In the genomic region with DNA sequence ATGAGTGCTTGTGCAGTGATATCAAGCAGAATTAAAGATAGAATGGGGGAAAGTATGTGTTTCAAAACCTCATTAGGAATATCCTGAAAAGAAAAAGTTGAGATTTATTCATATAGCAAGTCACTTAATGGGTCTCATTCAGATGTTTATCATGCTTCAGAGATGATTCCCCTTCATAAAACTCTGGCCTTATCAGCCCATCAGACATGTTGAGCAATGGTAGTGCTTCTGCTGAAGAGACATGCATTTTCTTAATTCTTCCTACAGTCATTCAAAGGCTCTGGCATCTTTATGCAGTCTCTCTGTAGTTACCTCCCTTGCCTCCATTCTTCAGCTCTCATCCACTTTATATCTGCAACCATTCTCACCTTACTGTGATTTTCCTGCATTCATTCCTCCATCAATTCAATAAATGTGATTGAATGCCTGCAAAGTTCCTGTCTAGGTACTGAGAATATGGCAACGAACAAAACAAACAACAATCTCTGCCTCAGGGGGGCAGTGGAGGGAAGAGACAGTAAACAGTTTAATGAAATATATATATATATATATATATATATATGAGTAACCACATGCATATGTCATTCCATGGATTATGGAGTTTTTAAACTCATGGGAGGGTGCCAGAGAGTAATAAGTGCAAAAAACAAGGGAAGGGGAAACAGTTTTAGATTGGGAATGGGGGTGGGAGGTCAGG, we compare ENCODE assay signal across 19 cellular contexts.
DNase-seq lines count a peak whose midpoint lies in the region; ATAC-seq and TF ChIP-seq lines count a peak whose summit lies in the region.
"Had no signal": no experiment of that assay in that cellular context is flagged by ENCODE, and none has a peak within 500 bp of the region (broad histone marks: within the 10 kb centered on the region; RNA-seq: fewer than 3 reads in every experiment).

No MANE protein-coding gene starts in this region.

- peak overlapping the region; percentile 29 for H3K4me2 ChIP-seq in smooth muscle cell

- H3K4me1 Mint-ChIP-seq in activated CD8-positive, alpha-beta T cell treated with anti-CD3 and anti-CD28 coated beads for 36 hours (ENCODE audit: low read depth) = no peaks in the 10 kb centered on the region
- no peaks in the 10 kb centered on the region for H3K4me1 Mint-ChIP-seq in activated CD8-positive, alpha-beta T cell treated with anti-CD3 and anti-CD28 coated beads, Interleukin-2, amount 10 ng/mL, durations not matched to agents 7 days and 5 days (ENCODE audit: low read depth)
- peaks cover 13% of the 10 kb centered on the region for H3K4me1 Mint-ChIP-seq in endodermal cell
- H3K4me1 Mint-ChIP-seq: activated naive CD4-positive, alpha-beta T cell treated with anti-CD3 and anti-CD28 coated beads, Interleukin-2, amount 50 U/mL, for 24 hours; immature natural killer cell; mesothelial cell of epicardium had no signal

- 71% methylated on average over 1 of the region's 1 CpG; no CpG with 5 or more reads in 1 of the 2 experiments for WGBS in endodermal cell (ENCODE audit: insufficient coverage in 1 of 2, insufficient read length in 1 of 2), 2 experiments
- WGBS in smooth muscle cell (ENCODE audit: low lambda C conversion rate) = 73% methylated on average over 1 of the region's 1 CpG

- no peaks in the 10 kb centered on the region for H3K27me3 Mint-ChIP-seq in activated CD8-positive, alpha-beta T cell treated with anti-CD3 and anti-CD28 coated beads for 36 hours
- no peaks in the 10 kb centered on the region for H3K27me3 Mint-ChIP-seq in activated CD8-positive, alpha-beta T cell treated with anti-CD3 and anti-CD28 coated beads, Interleukin-2, amount 10 ng/mL, durations not matched to agents 7 days and 5 days (ENCODE audit: low read depth)
- H3K27me3 Mint-ChIP-seq in endodermal cell (ENCODE audit: insufficient read depth) = no peaks in the 10 kb centered on the region
- H3K27me3 Mint-ChIP-seq: activated naive CD4-positive, alpha-beta T cell treated with anti-CD3 and anti-CD28 coated beads, Interleukin-2, amount 50 U/mL, for 24 hours had no signal

- H3K4me1 ChIP-seq in endodermal cell (ENCODE audit: control insufficient read depth, insufficient read depth, low read length) (peaks cover 8% of the 10 kb centered on the region), smooth muscle cell (ENCODE audit: low read depth) (no peaks in the 10 kb centered on the region)
- H3K4me1 ChIP-seq: esophagus squamous epithelium, SJSA1, tibial nerve had no signal

- H3K27ac ChIP-seq in endodermal cell (ENCODE audit: low read depth, low read length) (no peak overlapping the region), smooth muscle cell (ENCODE audit: low read depth) (no peak overlapping the region)
- H3K27ac ChIP-seq: esophagus squamous epithelium, SJSA1, tibial nerve had no signal

- H3K27ac Mint-ChIP-seq in activated CD8-positive, alpha-beta T cell treated with anti-CD3 and anti-CD28 coated beads for 36 hours = no peak overlapping the region
- no peak overlapping the region for H3K27ac Mint-ChIP-seq in activated CD8-positive, alpha-beta T cell treated with anti-CD3 and anti-CD28 coated beads, Interleukin-2, amount 10 ng/mL, durations not matched to agents 7 days and 5 days
- H3K27ac Mint-ChIP-seq in endodermal cell = no peak overlapping the region
- H3K27ac Mint-ChIP-seq: activated naive CD4-positive, alpha-beta T cell treated with anti-CD3 and anti-CD28 coated beads, Interleukin-2, amount 50 U/mL, for 24 hours; immature natural killer cell; mesothelial cell of epicardium; WTC11 had no signal

- POLR2A ChIA-PET in activated CD8-positive, alpha-beta T cell treated with anti-CD3 and anti-CD28 coated beads for 36 hours (lab: Charles Lee) = no interaction called here
- POLR2A ChIA-PET in activated CD8-positive, alpha-beta T cell treated with anti-CD3 and anti-CD28 coated beads, Interleukin-2, amount 10 ng/mL, durations not matched to agents 7 days and 5 days (lab: Charles Lee) = no interaction called here

- no peak for TF ChIP-seq CTCF in activated CD8-positive, alpha-beta T cell treated with anti-CD3 and anti-CD28 coated beads for 36 hours (IDR thresholded peaks at IDR 0.05)
- TF ChIP-seq CTCF in endodermal cell (conservative IDR thresholded peaks at IDR 0.05) (peak; percentile 20), smooth muscle cell (IDR thresholded peaks at IDR 0.05; ENCODE audit: borderline replicate concordance, insufficient read depth, poor library complexity, severe bottlenecking) (peak; percentile 9)

- H3K9me3 ChIP-seq in endodermal cell (ENCODE audit: control insufficient read depth, low read length) (no peaks in the 10 kb centered on the region), smooth muscle cell (replicated peaks; ENCODE audit: low read depth) (no peaks in the 10 kb centered on the region)
- H3K9me3 ChIP-seq: esophagus squamous epithelium, SJSA1, tibial nerve had no signal

- no peaks in the 10 kb centered on the region for H3K79me2 ChIP-seq in smooth muscle cell (ENCODE audit: low read depth)

- H3K36me3 ChIP-seq in endodermal cell (ENCODE audit: control insufficient read depth, insufficient read depth, low read length) (no peaks in the 10 kb centered on the region), smooth muscle cell (ENCODE audit: low read depth) (no peaks in the 10 kb centered on the region)
- H3K36me3 ChIP-seq: esophagus squamous epithelium, SJSA1, tibial nerve had no signal

- H3F3A ChIP-seq in smooth muscle cell (ENCODE audit: low read depth) = no peaks in the 10 kb centered on the region

- intact Hi-C loops in activated CD8-positive, alpha-beta T cell treated with anti-CD3 and anti-CD28 coated beads for 36 hours (cut with micrococcal nuclease) = no loop called here

- DNase-seq in activated CD8-positive, alpha-beta T cell treated with anti-CD3 and anti-CD28 coated beads for 36 hours = peak; percentile 8
- DNase-seq in activated CD8-positive, alpha-beta T cell treated with anti-CD3 and anti-CD28 coated beads, Interleukin-2, amount 10 ng/mL, durations not matched to agents 7 days and 5 days = no peak
- peak; percentile 6 for DNase-seq in OCI-M1 (lab: John Stamatoyannopoulos, UW)
- DNase-seq in endodermal cell = no peak
- no peak for DNase-seq in smooth muscle cell (lab: John Stamatoyannopoulos, UW; ENCODE audit: unreplicated experiment)
- DNase-seq: DMS153, esophagus squamous epithelium, immature natural killer cell, Kasumi-1, NCI-H2081 had no signal

- no peaks in the 10 kb centered on the region for H4K20me1 ChIP-seq in smooth muscle cell (ENCODE audit: low read depth)

- H3K36me3 Mint-ChIP-seq in activated CD8-positive, alpha-beta T cell treated with anti-CD3 and anti-CD28 coated beads for 36 hours (ENCODE audit: low read depth) = no peaks in the 10 kb centered on the region
- H3K36me3 Mint-ChIP-seq in activated CD8-positive, alpha-beta T cell treated with anti-CD3 and anti-CD28 coated beads, Interleukin-2, amount 10 ng/mL, durations not matched to agents 7 days and 5 days (ENCODE audit: low read depth) = no peaks in the 10 kb centered on the region
- H3K36me3 Mint-ChIP-seq in endodermal cell (ENCODE audit: low read depth) = no peaks in the 10 kb centered on the region
- H3K36me3 Mint-ChIP-seq: activated naive CD4-positive, alpha-beta T cell treated with anti-CD3 and anti-CD28 coated beads, Interleukin-2, amount 50 U/mL, for 24 hours; immature natural killer cell; mesothelial cell of epicardium; WTC11 had no signal

- no peaks in the 10 kb centered on the region for H3K9me3 Mint-ChIP-seq in activated CD8-positive, alpha-beta T cell treated with anti-CD3 and anti-CD28 coated beads for 36 hours
- H3K9me3 Mint-ChIP-seq in activated CD8-positive, alpha-beta T cell treated with anti-CD3 and anti-CD28 coated beads, Interleukin-2, amount 10 ng/mL, durations not matched to agents 7 days and 5 days (ENCODE audit: insufficient read depth) = no peaks in the 10 kb centered on the region
- H3K9me3 Mint-ChIP-seq in endodermal cell = no peaks in the 10 kb centered on the region
- H3K9me3 Mint-ChIP-seq: activated naive CD4-positive, alpha-beta T cell treated with anti-CD3 and anti-CD28 coated beads, Interleukin-2, amount 50 U/mL, for 24 hours; immature natural killer cell; mesothelial cell of epicardium; WTC11 had no signal

- no peak for ATAC-seq in activated CD8-positive, alpha-beta T cell treated with anti-CD3 and anti-CD28 coated beads for 36 hours
- no peak for ATAC-seq in activated CD8-positive, alpha-beta T cell treated with anti-CD3 and anti-CD28 coated beads, Interleukin-2, amount 10 ng/mL, durations not matched to agents 7 days and 5 days
- ATAC-seq in GM18907 (IDR thresholded peaks at IDR 0.05; ENCODE audit: unreplicated experiment) (no peak), GM21447 (IDR thresholded peaks at IDR 0.05; ENCODE audit: unreplicated experiment) (no peak), HG03432 (IDR thresholded peaks at IDR 0.05; ENCODE audit: unreplicated experiment) (no peak)
- ATAC-seq: GM12878 had no signal

- no peak overlapping the region for H2AFZ ChIP-seq in smooth muscle cell (ENCODE audit: low read depth)

- no peak overlapping the region for H3K4me3 ChIP-seq in endodermal cell (ENCODE audit: low read length)
- H3K4me3 ChIP-seq in smooth muscle cell = no peak overlapping the region
- H3K4me3 ChIP-seq: esophagus squamous epithelium, GM12878, SJSA1, tibial nerve had no signal

- H3K27me3 ChIP-seq in endodermal cell (ENCODE audit: control insufficient read depth, insufficient read depth, low read length, poor library complexity, severe bottlenecking) (no peaks in the 10 kb centered on the region), smooth muscle cell (ENCODE audit: low read depth) (no peaks in the 10 kb centered on the region)
- H3K27me3 ChIP-seq: esophagus squamous epithelium, SJSA1, tibial nerve had no signal

- no peak overlapping the region for H3K4me3 Mint-ChIP-seq in activated CD8-positive, alpha-beta T cell treated with anti-CD3 and anti-CD28 coated beads for 36 hours
- H3K4me3 Mint-ChIP-seq in activated CD8-positive, alpha-beta T cell treated with anti-CD3 and anti-CD28 coated beads, Interleukin-2, amount 10 ng/mL, durations not matched to agents 7 days and 5 days = no peak overlapping the region
- H3K4me3 Mint-ChIP-seq in endodermal cell = no peak overlapping the region
- H3K4me3 Mint-ChIP-seq: activated naive CD4-positive, alpha-beta T cell treated with anti-CD3 and anti-CD28 coated beads, Interleukin-2, amount 50 U/mL, for 24 hours; immature natural killer cell; mesothelial cell of epicardium; WTC11 had no signal

- CTCF ChIA-PET in activated CD8-positive, alpha-beta T cell treated with anti-CD3 and anti-CD28 coated beads for 36 hours (lab: Charles Lee) = no interaction called here
- CTCF ChIA-PET in activated CD8-positive, alpha-beta T cell treated with anti-CD3 and anti-CD28 coated beads, Interleukin-2, amount 10 ng/mL, durations not matched to agents 7 days and 5 days (lab: Charles Lee) = interaction anchor here (1.9 to 2.0 kb wide), 2 partner anchors 27 to 126 kb away, joined by 5 to 6 read pairs; no protein-coding TSS in a partner anchor

- H3K9ac ChIP-seq in endodermal cell (ENCODE audit: extremely low read depth, low read length, poor library complexity, severe bottlenecking) = no peak overlapping the region
- H3K9ac ChIP-seq in smooth muscle cell (ENCODE audit: low read depth) = no peak overlapping the region

Comparison
In these comparisons a context has a peak if more than half of its experiments do, and no peak if none do; other contexts are left out.
1. DNase-seq: peak in activated CD8-positive, alpha-beta T cell treated with anti-CD3 and anti-CD28 coated beads for 36 hours (single experiment) and OCI-M1 (single experiment); none in activated CD8-positive, alpha-beta T cell treated with anti-CD3 and anti-CD28 coated beads, Interleukin-2, amount 10 ng/mL, durations not matched to agents 7 days and 5 days (single experiment), endodermal cell (single experiment) and smooth muscle cell (single experiment).